Comparison of ENCODE assay signal across 8 cellular contexts in genomic region chr7:128136215-128136597, GRCh38.
DNase-seq lines count a peak whose midpoint lies in the region; ATAC-seq, FAIRE-seq and TF ChIP-seq lines count a peak whose summit lies in the region.

No MANE protein-coding gene starts in this region.

- TF ChIP-seq POLR2A in esophagus muscularis mucosa (IDR thresholded peaks at IDR 0.05; ENCODE audit: low read depth) = no peak
- TF ChIP-seq POLR2A in ovary (IDR thresholded peaks at IDR 0.05) = no peak
- no peak for TF ChIP-seq POLR2A in GM12891 (IDR thresholded peaks at IDR 0.05; ENCODE audit: low read depth, low read length)

- ATAC-seq in GM19438 (IDR thresholded peaks at IDR 0.05; ENCODE audit: low read depth, unreplicated experiment) (peak; percentile 14), HG03196 (IDR thresholded peaks at IDR 0.05; ENCODE audit: unreplicated experiment) (no peak)

- H3K4me1 ChIP-seq in NT2/D1 (ENCODE audit: insufficient read depth, insufficient read length) = no peaks in the 10 kb centered on the region
- peaks cover 18 to 23% (median 21%) of the 10 kb centered on the region in 4 donors for H3K4me1 ChIP-seq in esophagus muscularis mucosa
- peaks cover 8% of the 10 kb centered on the region for H3K4me1 ChIP-seq in ovary (ENCODE audit: insufficient read depth)

- intact Hi-C loops in esophagus muscularis mucosa (cut with DNase I) = loop anchor here (5.0 kb wide), 1 partner anchor 429 kb away; no protein-coding TSS in a partner anchor
- intact Hi-C loops in ovary (cut with DNase I) = loop anchor here in 1 of 4 donors (5.0 kb wide), 2 partner anchors 71 to 186 kb away; no protein-coding TSS in a partner anchor

- H3K27ac ChIP-seq in esophagus muscularis mucosa (replicated peaks in 1 of 4) = no peak overlapping the region
- H3K27ac ChIP-seq in ovary = no peak overlapping the region

- in situ Hi-C loops in ACHN (cut with HindIII; ENCODE audit: low pct_ligation_motif_present, low pct_unique_long_range_greater_than_20kb, low sequenced_read_pairs) = no loop called here

- peak overlapping the region; percentile 47 for H3K4me3 ChIP-seq in NT2/D1 (ENCODE audit: insufficient read length, low read depth)
- H3K4me3 ChIP-seq in esophagus muscularis mucosa = peak overlapping the region; percentile 53 to 81 (median 60)
- peak overlapping the region; percentile 42 for H3K4me3 ChIP-seq in ovary

- H3K27me3 ChIP-seq in NT2/D1 (ENCODE audit: insufficient read depth, insufficient read length) (peaks cover 19% of the 10 kb centered on the region), esophagus muscularis mucosa (peaks cover 0 to 57% (median 16%) of the 10 kb centered on the region in 4 donors), ovary (no peaks in the 10 kb centered on the region)

- TF ChIP-seq CTCF in esophagus muscularis mucosa (IDR thresholded peaks at IDR 0.05) = no peak
- TF ChIP-seq CTCF in ovary (IDR thresholded peaks at IDR 0.05) = no peak

- no peak for FAIRE-seq in GM12891 (lab: Jason Lieb, UNC)

- WGBS in esophagus muscularis mucosa = 18% methylated on average over 20 of the region's 22 CpGs
- 2 to 10% (median 3%) methylated on average over 19 to 22 of the region's 22 CpGs for WGBS in ovary, 3 donors

- no peak for TF ChIP-seq EP300 in esophagus muscularis mucosa (IDR thresholded peaks at IDR 0.05)
- no peak for TF ChIP-seq EP300 in ovary (IDR thresholded peaks at IDR 0.05)

- peak overlapping the region; percentile 71 for H3K9ac ChIP-seq in NT2/D1 (ENCODE audit: insufficient read length, low read depth)

- H3K36me3 ChIP-seq in NT2/D1 (ENCODE audit: insufficient read depth, insufficient read length, low read length) = no peaks in the 10 kb centered on the region
- no peaks in the 10 kb centered on the region for H3K36me3 ChIP-seq in esophagus muscularis mucosa
- H3K36me3 ChIP-seq in ovary = no peaks in the 10 kb centered on the region

- H3K9me3 ChIP-seq in NT2/D1 (ENCODE audit: insufficient read depth, low read length) (peaks cover 17% of the 10 kb centered on the region; the same call in 1 of the 2 replicates), esophagus muscularis mucosa (peaks cover 0 to 8% (median 0%) of the 10 kb centered on the region in 4 donors), ovary (no peaks in the 10 kb centered on the region)

- DNase-seq in NT2/D1 (ENCODE audit: low read depth, low spot score) (no peak), esophagus muscularis mucosa (ENCODE audit: extremely low spot score) (no peak), ovary (no peak), GM12891 (ENCODE audit: insufficient read length, low spot score) (no peak), ACHN (no peak), activated gamma-delta T cell (lab: John Stamatoyannopoulos, UW) (no peak)

TF ChIP-seq in GM12891, 5 proteins besides CTCF, POLR2A, EP300 and RAD21:
- no peak for TF ChIP-seq POLR2AphosphoS5 (IDR thresholded peaks at IDR 0.05; ENCODE audit: low read depth, low read length)
- no peak for TF ChIP-seq SPI1 (IDR thresholded peaks at IDR 0.05; ENCODE audit: low read depth, low read length)
- TF ChIP-seq POU2F2 (IDR thresholded peaks at IDR 0.05; ENCODE audit: low read depth, low read length) = no peak
- TF ChIP-seq PAX5 (IDR thresholded peaks at IDR 0.05; ENCODE audit: insufficient read depth, low read length, severe bottlenecking) = no peak
- no peak for TF ChIP-seq TAF1 (IDR thresholded peaks at IDR 0.05; ENCODE audit: low read depth, low read length)
